In the genomic region with DNA sequence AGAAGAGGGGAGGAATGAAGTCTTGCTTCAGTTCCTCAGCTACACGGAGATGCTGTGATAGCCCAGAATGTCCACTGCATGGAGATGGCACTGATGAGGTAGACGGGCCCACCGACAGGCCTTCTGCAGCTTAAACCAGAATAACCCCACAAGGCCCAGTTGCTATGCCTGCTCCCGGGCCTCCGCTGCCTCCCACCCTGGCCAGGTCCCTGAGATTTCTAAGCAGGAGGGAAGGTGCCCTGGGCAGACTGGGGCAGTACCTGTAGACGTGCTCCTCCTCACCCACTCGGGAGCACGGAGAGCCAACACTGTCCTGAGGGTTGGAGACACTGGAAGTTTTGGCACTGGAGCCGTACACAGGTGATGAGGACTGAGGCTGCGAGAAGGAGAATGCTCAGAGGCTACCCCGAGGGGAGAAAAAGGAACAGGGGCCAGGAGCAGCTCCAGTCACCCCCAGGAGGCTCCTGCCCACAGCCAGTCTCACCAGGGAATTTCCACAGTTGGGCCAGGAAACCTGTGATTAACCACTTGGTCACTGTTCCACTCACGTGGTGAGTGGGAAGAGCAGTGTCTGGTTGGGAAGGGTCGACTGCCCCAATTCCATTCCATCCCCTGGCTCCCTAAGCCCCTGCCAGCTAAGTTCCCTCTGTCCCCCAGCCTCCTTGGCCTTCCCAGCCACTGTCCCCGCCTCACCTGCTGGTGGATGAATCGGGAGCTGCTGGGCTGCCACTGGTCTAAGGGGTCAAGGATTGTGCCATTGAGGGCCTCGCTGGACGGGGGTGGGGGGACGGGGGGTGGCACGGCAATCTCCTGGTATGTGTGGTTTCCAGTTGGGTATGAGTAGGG, we compare ENCODE assay signal across 16 cellular contexts. TPM values are rescaled to one million over a fixed set of nuclear protein-coding genes. Genes with fewer than 3 reads are reported as not detected.
A peak's percentile ranks its signal among the peaks of the same experiment; 100 is the strongest.
DNase-seq lines count a peak whose midpoint lies in the region; ATAC-seq and TF ChIP-seq lines count a peak whose summit lies in the region.
"Had no signal": no experiment of that assay in that cellular context is flagged by ENCODE, and none has a peak within 500 bp of the region (broad histone marks: within the 10 kb centered on the region; RNA-seq: fewer than 3 reads in every experiment).

No MANE protein-coding gene starts in this region.

- H3K79me2 ChIP-seq in ACC112 (ENCODE audit: control insufficient read depth, insufficient read depth, low read length, unreplicated experiment): peaks cover 77% of the 10 kb centered on the region

- peak overlapping the region; percentile 52 for H3K27ac ChIP-seq in ACC112 (ENCODE audit: low read depth, low read length)
- peak overlapping the region in 3 of 4 donors; percentile 81 to 96 (median 86) for H3K27ac ChIP-seq in Peyer's patch
- H3K27ac ChIP-seq in SJCRH30: no peak overlapping the region
- H3K27ac ChIP-seq: PC-9 had no signal

- H3K27me3 ChIP-seq in ACC112 (ENCODE audit: insufficient read depth, low read length) (no peaks in the 10 kb centered on the region), Peyer's patch (no peaks in the 10 kb centered on the region), SJCRH30 (no peaks in the 10 kb centered on the region)
- H3K27me3 ChIP-seq: tibial artery had no signal

- peaks cover 7% of the 10 kb centered on the region for H3K36me3 Mint-ChIP-seq in neural crest cell (ENCODE audit: low read depth)
- H3K36me3 Mint-ChIP-seq: activated naive CD8-positive, alpha-beta T cell; naive B cell had no signal

- TF ChIP-seq POLR2A in Peyer's patch (IDR thresholded peaks at IDR 0.05): no peak

- H3K36me3 ChIP-seq in ACC112 (ENCODE audit: insufficient read depth, low read length) (peaks cover 39% of the 10 kb centered on the region; the same call in 1 of the 2 replicates), Peyer's patch (peaks cover 0 to 55% (median 0%) of the 10 kb centered on the region in 3 donors), SJCRH30 (peaks cover 6% of the 10 kb centered on the region)

- H3K9me3 Mint-ChIP-seq in neural crest cell: no peaks in the 10 kb centered on the region
- H3K9me3 Mint-ChIP-seq: naive B cell had no signal

- no peak overlapping the region for H3K4me3 ChIP-seq in ACC112 (ENCODE audit: low read depth, low read length)
- H3K4me3 ChIP-seq in Peyer's patch: peak overlapping the region in 3 of 4 donors; percentile 25 to 59 (median 48)
- peak overlapping the region; percentile 42 for H3K4me3 ChIP-seq in epithelial cell of proximal tubule (ENCODE audit: low read depth, low read length)
- H3K4me3 ChIP-seq in SJCRH30: no peak overlapping the region
- H3K4me3 ChIP-seq: PC-9 had no signal

- ATAC-seq in GM18502 (IDR thresholded peaks at IDR 0.05; ENCODE audit: poor library complexity, unreplicated experiment): no peak

- DNase-seq in Peyer's patch (no peak), epithelial cell of proximal tubule (ENCODE audit: low read depth) (no peak), neural crest cell (ENCODE audit: low read depth, low spot score) (no peak), NCI-H345 (lab: John Stamatoyannopoulos, UW) (no peak), SJCRH30 (no peak), T-helper 9 cell (no peak)
- DNase-seq: activated CD8-positive, alpha-beta memory T cell treated with anti-CD3 and anti-CD28 coated beads, Interleukin-2, amount 50 U/mL, for 4 hours; naive B cell; NCI-H1930; retina; stimulated activated CD8-positive, alpha-beta memory T cell treated with anti-CD3 and anti-CD28 coated beads, Interleukin-4, amount 100 ng/mL, for 48 hours; tibial artery had no signal

- H3K27me3 Mint-ChIP-seq in neural crest cell (ENCODE audit: low read depth): no peaks in the 10 kb centered on the region
- H3K27me3 Mint-ChIP-seq: activated naive CD8-positive, alpha-beta T cell had no signal

- peak overlapping the region; percentile 92 for H3K27ac Mint-ChIP-seq in neural crest cell (ENCODE audit: unreplicated experiment)
- H3K27ac Mint-ChIP-seq: activated naive CD8-positive, alpha-beta T cell had no signal

- H3K4me1 Mint-ChIP-seq in neural crest cell: peaks cover 45% of the 10 kb centered on the region

- H3K9me3 ChIP-seq in Peyer's patch (no peaks in the 10 kb centered on the region), SJCRH30 (replicated peaks) (no peaks in the 10 kb centered on the region)
- H3K9me3 ChIP-seq: tibial artery had no signal

- TF ChIP-seq CTCF in Peyer's patch (IDR thresholded peaks at IDR 0.05) (no peak), epithelial cell of proximal tubule (conservative IDR thresholded peaks at IDR 0.05; ENCODE audit: low read depth, low read length) (no peak), neural crest cell (conservative IDR thresholded peaks at IDR 0.05) (no peak)

- peak overlapping the region; percentile 23 for H3K4me3 Mint-ChIP-seq in neural crest cell
- H3K4me3 Mint-ChIP-seq: activated naive CD8-positive, alpha-beta T cell had no signal

- H3K4me1 ChIP-seq in ACC112 (ENCODE audit: control insufficient read depth, insufficient read depth, low read length, unreplicated experiment) (peaks cover 50% of the 10 kb centered on the region), Peyer's patch (peaks cover 4 to 48% (median 13%) of the 10 kb centered on the region in 4 donors), SJCRH30 (peaks cover 15% of the 10 kb centered on the region; the same call in 1 of the 2 replicates)

- no peak overlapping the region for H2AFZ ChIP-seq in ACC112 (ENCODE audit: low read length, unreplicated experiment)
- H2AFZ ChIP-seq: PC-9 had no signal

RNA-seq across cellular contexts. Expression of a gene that starts 22.8 kb away (rescaled TPM):
- total RNA-seq in Peyer's patch (1,000 to 10,000 TPM; 1,101 to 2,555 (median 1,343) TPM), epithelial cell of proximal tubule (3,816 and 4,725 TPM in 2 replicates), neural crest cell (2,997 and 3,023 TPM in 2 replicates)
- total RNA-seq in SJCRH30 (2014; rRNA removed; shearing (Covaris generic)): 2,854 and 3,078 TPM in 2 replicates

RNA-seq across cellular contexts. Expression of a gene that starts 29.2 kb away (rescaled TPM):
- total RNA-seq in Peyer's patch: 100 to 1,000 TPM in 3 of 4 donors, 10 to 100 TPM in 1; 64.1 to 171 (median 126) TPM
- 73.9 and 79.2 TPM in 2 replicates for total RNA-seq in epithelial cell of proximal tubule
- 108 and 114 TPM in 2 replicates for total RNA-seq in neural crest cell
- total RNA-seq in SJCRH30 (2014; rRNA removed; shearing (Covaris generic)): 49.7 and 61.9 TPM in 2 replicates

RNA-seq across cellular contexts. Expression of a gene that starts 41.8 kb away (rescaled TPM):
- total RNA-seq in Peyer's patch (100 to 1,000 TPM; 138 to 204 (median 177) TPM), epithelial cell of proximal tubule (84.5 and 100 TPM in 2 replicates), neural crest cell (54.5 and 61.5 TPM in 2 replicates)
- 23.2 and 29.7 TPM in 2 replicates for total RNA-seq in SJCRH30 (2014; rRNA removed; shearing (Covaris generic))

Comparison
In these comparisons a context has a peak if more than half of its experiments do, and no peak if none do; other contexts are left out.
1. H3K4me3 ChIP-seq: peak in Peyer's patch (3 of 4) and epithelial cell of proximal tubule (single experiment); none in ACC112 (single experiment) and SJCRH30 (single experiment).